In genomic region chr17:7842950-7843535, GRCh38 we compare ENCODE assay signal across 8 cellular contexts. TPM values are rescaled to one million over a fixed set of nuclear protein-coding genes. Genes with fewer than 3 reads are reported as not detected.
DNase-seq lines count a peak whose midpoint lies in the region; ATAC-seq, FAIRE-seq and TF ChIP-seq lines count a peak whose summit lies in the region.

No MANE protein-coding gene starts in this region.

- H3K4me1 ChIP-seq in HEK293 (ENCODE audit: control insufficient read depth, insufficient read depth, low read length) (peaks cover 20% of the 10 kb centered on the region), small intestine (ENCODE audit: control insufficient read depth in 2 of 2, insufficient read depth in 1 of 2, low read depth in 1 of 2, low read length in 1 of 2) (peaks cover 4 to 14% of the 10 kb centered on the region in 2 donors)

- POLR2A ChIA-PET in HEK293 (lab: Yijun Ruan, JAX), result interaction anchor here (0.8 to 7.7 kb wide), 9 partner anchors 8 to 175 kb away, joined by 3 to 110 read pairs (median 4); partner anchors contain the start of genes CNTROB, CYB5D1, KDM6B and NAA38

- no peak; the same call in none of the 2 replicates for TF ChIP-seq CTCF in HEK293 (tag by site-specific recombination; IDR thresholded peaks at IDR 0.05)
- no peak for TF ChIP-seq CTCF in cardiac fibroblast (IDR thresholded peaks at IDR 0.05; ENCODE audit: low read depth, low read length)

- peak overlapping the region; percentile 70 for H3K4me3 ChIP-seq in HEK293 (ENCODE audit: low read depth, low read length)
- peak overlapping the region; percentile 74 for H3K4me3 ChIP-seq in cardiac fibroblast (replicated peaks in 1 of 2; ENCODE audit: low read depth in 2 of 2, low read length in 2 of 2)
- peak overlapping the region; percentile 62 to 71 for H3K4me3 ChIP-seq in small intestine (ENCODE audit: low read depth in 1 of 2, low read length in 2 of 2)

- no peaks in the 10 kb centered on the region for H3K27me3 ChIP-seq in small intestine (ENCODE audit: control insufficient read depth in 2 of 2, insufficient read depth in 2 of 2, low read length in 2 of 2)

- no peaks in the 10 kb centered on the region for H3K9me3 ChIP-seq in HEK293 (ENCODE audit: control insufficient read depth, insufficient read depth, low read depth, low read length)
- no peaks in the 10 kb centered on the region for H3K9me3 ChIP-seq in small intestine (ENCODE audit: control insufficient read depth, low read depth)

- 0 to 1% (median 0%) methylated on average over 25 to 27 of the region's 27 CpGs for WGBS in small intestine, 3 donors

- DNase-seq in DMS 273 (lab: John Stamatoyannopoulos, UW; ENCODE audit: unreplicated experiment) (peak; percentile 77), SK-MEL-5 (ENCODE audit: low read depth, low spot score) (peak; percentile 61), cardiac fibroblast (ENCODE audit: low read depth in 2 of 2) (peak; percentile 93 to 97), islet precursor cell (peak; percentile 89), small intestine (peak; percentile 79), NCI-H128 (lab: John Stamatoyannopoulos, UW; ENCODE audit: unreplicated experiment) (no peak)

- H3K27ac ChIP-seq in HEK293 (ENCODE audit: extremely low read depth, low read depth, low read length) (peak overlapping the region; percentile 96), small intestine (ENCODE audit: low read depth in 1 of 2, low read length in 1 of 2) (peak overlapping the region; percentile 94 to 99)

- CTCF ChIA-PET in HEK293 (lab: Yijun Ruan, JAX), result interaction anchor here (0.8 to 1.1 kb wide), 4 partner anchors 8 to 144 kb away, joined by 3 to 6 read pairs (median 4); no protein-coding TSS in a partner anchor

- FAIRE-seq in small intestine (lab: Jason Lieb, UNC), result no peak

- peaks cover 9 to 29% of the 10 kb centered on the region in 2 experiments for H3K36me3 ChIP-seq in HEK293 (ENCODE audit: control insufficient read depth in 2 of 2, insufficient read depth in 1 of 2, low read length in 2 of 2)
- peaks cover 9 to 10% of the 10 kb centered on the region in 2 donors for H3K36me3 ChIP-seq in small intestine (ENCODE audit: control insufficient read depth in 2 of 2, insufficient read depth in 2 of 2, low read length in 2 of 2)

- in situ Hi-C loops in SK-MEL-5 (cut with HindIII; ENCODE audit: low pct_unique_long_range_greater_than_20kb, low sequenced_read_pairs), result no loop called here

- ATAC-seq in HG02870 (IDR thresholded peaks at IDR 0.05; ENCODE audit: unreplicated experiment), result no peak

TF ChIP-seq in HEK293, 187 proteins besides CTCF, POLR2A, EP300 and RAD21 (continues in another document):
- TF ChIP-seq ZNF624 (tag by site-specific recombination; IDR thresholded peaks at IDR 0.05) (no peak), SCRT2 (tag by site-specific recombination; IDR thresholded peaks at IDR 0.05) (0 out of 2 replicates have a peak, but pooled peaks have one; percentile 29), ZNF248 (tag by site-specific recombination; IDR thresholded peaks at IDR 0.05) (no peak), ZNF426 (tag by site-specific recombination; IDR thresholded peaks at IDR 0.05) (no peak), ZBTB20 (tag by site-specific recombination; IDR thresholded peaks at IDR 0.05) (0 out of 2 replicates have a peak, but pooled peaks have one; percentile 74), ZBTB48 (tag by site-specific recombination; IDR thresholded peaks at IDR 0.05) (peak; percentile 66), ZNF639 (tag by site-specific recombination; IDR thresholded peaks at IDR 0.05) (peak; percentile 2; the same call in 1 of the 2 replicates), PRDM10 (tag by site-specific recombination; IDR thresholded peaks at IDR 0.05) (0 out of 2 replicates have a peak, but pooled peaks have one; percentile 43), ZNF48 (tag by site-specific recombination; IDR thresholded peaks at IDR 0.05) (no peak), ZNF366 (tag by site-specific recombination; conservative IDR thresholded peaks at IDR 0.05) (peak; percentile 67), KLF16 (tag by site-specific recombination; IDR thresholded peaks at IDR 0.05) (peak; percentile 47; the same call in 1 of the 2 replicates), SP7 (tag by site-specific recombination; IDR thresholded peaks at IDR 0.05) (0 out of 2 replicates have a peak, but pooled peaks have one; percentile 37), AEBP2 (tag by site-specific recombination; IDR thresholded peaks at IDR 0.05; ENCODE audit: borderline replicate concordance) (no peak), ZNF600 (tag by site-specific recombination; IDR thresholded peaks at IDR 0.05) (peak; percentile 7; the same call in 1 of the 2 replicates), MZF1 (tag by site-specific recombination; IDR thresholded peaks at IDR 0.05; ENCODE audit: borderline replicate concordance) (no peak), ZFP37 (tag by site-specific recombination; IDR thresholded peaks at IDR 0.05) (no peak), ZNF658 (tag by site-specific recombination; IDR thresholded peaks at IDR 0.05) (no peak), ZNF501 (tag by site-specific recombination; IDR thresholded peaks at IDR 0.05) (0 out of 2 replicates have a peak, but pooled peaks have one; percentile 17)

RNA-seq across cellular contexts. Expression of gene KDM6B, which starts 9.0 kb away (rescaled TPM):
- total RNA-seq in SK-MEL-5 (2014; rRNA removed; shearing (Covaris generic)), result 1.6 and 2.4 TPM in 2 replicates
- 12.0 and 18.1 TPM in 2 replicates for polyA plus RNA-seq in SK-MEL-5 (2015; cell fraction: cytosol; rRNA removed)
- polyA plus RNA-seq in SK-MEL-5 (2015; cell fraction: nucleus; rRNA removed), result 18.7 and 19.8 TPM in 2 replicates
- 10 to 100 TPM in 2 of 3 donors, 1 to 10 TPM in 1; 8.4 to 26.1 (median 11.2) TPM for polyA plus RNA-seq in small intestine

RNA-seq across cellular contexts. Expression of gene TMEM88, which starts 11.8 kb away (rescaled TPM):
- total RNA-seq in SK-MEL-5 (2014; rRNA removed; shearing (Covaris generic)), result 0.18 and 0.80 TPM in 2 replicates
- polyA plus RNA-seq in SK-MEL-5 (2015; cell fraction: cytosol; rRNA removed), result 0.51 and 0.60 TPM in 2 replicates
- 6.4 and 14.9 TPM in 2 replicates for polyA plus RNA-seq in SK-MEL-5 (2015; cell fraction: nucleus; rRNA removed)
- 10 to 100 TPM in 1 of 3 donors, 1 to 10 TPM in 2; 3.8 to 17.5 (median 8.9) TPM for polyA plus RNA-seq in small intestine

RNA-seq across cellular contexts. Expression of gene NAA38, which starts 14.3 kb away (rescaled TPM):
- 74.5 and 83.3 TPM in 2 replicates for total RNA-seq in SK-MEL-5 (2014; rRNA removed; shearing (Covaris generic))
- polyA plus RNA-seq in SK-MEL-5 (2015; cell fraction: cytosol; rRNA removed), result 55.6 and 83.4 TPM in 2 replicates
- polyA plus RNA-seq in SK-MEL-5 (2015; cell fraction: nucleus; rRNA removed), result 6.4 and 9.3 TPM in 2 replicates
- polyA plus RNA-seq in small intestine, result 100 to 1,000 TPM in 1 of 3 donors, 10 to 100 TPM in 2; 70.0 to 142 (median 76.7) TPM

RNA-seq across cellular contexts. Expression of gene CYB5D1, which starts 14.8 kb away (rescaled TPM):
- 7.2 and 7.5 TPM in 2 replicates for total RNA-seq in SK-MEL-5 (2014; rRNA removed; shearing (Covaris generic))
- polyA plus RNA-seq in SK-MEL-5 (2015; cell fraction: cytosol; rRNA removed), result 4.5 and 10.7 TPM in 2 replicates
- 10.9 and 13.6 TPM in 2 replicates for polyA plus RNA-seq in SK-MEL-5 (2015; cell fraction: nucleus; rRNA removed)
- 1 to 10 TPM; 4.9 to 7.9 (median 4.9) TPM for polyA plus RNA-seq in small intestine

RNA-seq across cellular contexts. Expression of gene CHD3, which starts 45.5 kb away (rescaled TPM):
- total RNA-seq in SK-MEL-5 (2014; rRNA removed; shearing (Covaris generic)), result 68.4 and 74.0 TPM in 2 replicates
- 77.6 and 110 TPM in 2 replicates for polyA plus RNA-seq in SK-MEL-5 (2015; cell fraction: cytosol; rRNA removed)
- polyA plus RNA-seq in SK-MEL-5 (2015; cell fraction: nucleus; rRNA removed), result 268 and 271 TPM in 2 replicates
- polyA plus RNA-seq in small intestine, result 10 to 100 TPM; 23.7 to 60.4 (median 25.7) TPM
